14 cellular contexts compared by ENCODE assay signal in the genomic region with DNA sequence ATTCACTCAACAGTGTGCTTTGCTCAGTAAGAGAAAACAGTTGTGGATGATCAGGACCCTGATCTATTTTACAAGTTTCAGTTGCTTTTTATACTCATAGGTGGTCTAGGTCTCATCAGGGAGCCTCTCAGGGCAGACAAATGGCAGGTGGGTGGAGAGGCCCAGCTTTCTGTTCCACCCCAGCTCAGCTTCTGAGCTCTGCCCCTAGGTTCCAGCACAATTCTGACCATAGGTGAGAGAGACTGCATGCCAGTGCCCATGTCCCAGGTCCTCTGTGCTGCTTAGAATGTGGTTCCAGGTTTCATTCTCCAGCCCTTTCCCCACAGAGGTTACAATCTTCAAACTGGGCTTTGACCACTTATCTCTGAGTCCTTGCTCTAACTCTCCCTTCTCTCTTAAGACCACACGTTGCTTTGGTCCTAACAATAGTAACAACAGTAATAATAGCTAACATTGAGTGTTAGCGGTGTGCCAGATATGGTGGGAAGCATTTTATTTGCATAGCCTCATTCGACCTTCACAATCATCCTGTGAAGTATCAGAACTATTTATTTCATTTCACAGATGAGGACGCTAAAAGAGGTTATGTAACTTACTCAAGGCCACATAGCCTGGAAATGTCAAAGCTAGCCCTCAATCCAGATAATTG. TPM values are rescaled to one million over a fixed set of nuclear protein-coding genes. Genes with fewer than 3 reads are reported as not detected.
DNase-seq lines count a peak whose midpoint lies in the region; ATAC-seq, FAIRE-seq and TF ChIP-seq lines count a peak whose summit lies in the region.
"Had no signal": no experiment of that assay in that cellular context is flagged by ENCODE, and none has a peak within 500 bp of the region (broad histone marks: within the 10 kb centered on the region; RNA-seq: fewer than 3 reads in every experiment).

No MANE protein-coding gene starts in this region.

- H3K27me3 ChIP-seq in pancreas: no peaks in the 10 kb centered on the region
- H3K27me3 ChIP-seq: thyroid gland had no signal

- no peak for TF ChIP-seq CTCF in pancreas (IDR thresholded peaks at IDR 0.05)
- TF ChIP-seq CTCF in foreskin fibroblast (IDR thresholded peaks at IDR 0.05; ENCODE audit: low read depth, low read length): no peak

- peaks cover 27 to 33% (median 31%) of the 10 kb centered on the region in 3 donors for H3K4me1 ChIP-seq in pancreas

- H3K27ac ChIP-seq in pancreas: peak overlapping the region in 2 of 4 donors; percentile 15 to 44
- H3K27ac ChIP-seq: HL-60, thyroid gland had no signal

- no peaks in the 10 kb centered on the region for H3K36me3 ChIP-seq in pancreas
- H3K36me3 ChIP-seq: thyroid gland had no signal

- no peaks in the 10 kb centered on the region for H3K9me3 ChIP-seq in pancreas
- H3K9me3 ChIP-seq: thyroid gland had no signal

- intact Hi-C loops in pancreas (cut with DNase I): no loop called here

- peak; percentile 73 for ATAC-seq in GM18909 (IDR thresholded peaks at IDR 0.05; ENCODE audit: poor library complexity, unreplicated experiment)
- peak; percentile 64 for ATAC-seq in GM21619 (IDR thresholded peaks at IDR 0.05; ENCODE audit: unreplicated experiment)
- ATAC-seq in HG03159 (IDR thresholded peaks at IDR 0.05; ENCODE audit: unreplicated experiment): peak; percentile 62
- ATAC-seq in pancreas: peak; percentile 55 to 84 (median 75)
- ATAC-seq: naive thymus-derived CD4-positive, alpha-beta T cell had no signal

- FAIRE-seq in pancreas (lab: Jason Lieb, UNC): no peak

- DNase-seq in pancreas: no peak
- no peak for DNase-seq in AML-193 (lab: John Stamatoyannopoulos, UW)
- DNase-seq in foreskin fibroblast: no peak
- no peak for DNase-seq in retina
- DNase-seq in activated CD8-positive, alpha-beta memory T cell treated with anti-CD3 and anti-CD28 coated beads for 24 hours: no peak
- DNase-seq: activated CD4-positive, alpha-beta T cell treated with anti-CD3 and anti-CD28 coated beads for 4 hours; amygdala; naive thymus-derived CD4-positive, alpha-beta T cell; NCI-H2029; thyroid gland had no signal

- no peak overlapping the region for H3K4me3 ChIP-seq in pancreas
- H3K4me3 ChIP-seq in foreskin fibroblast (ENCODE audit: low read depth in 1 of 2, low read length in 2 of 2): no peak overlapping the region
- H3K4me3 ChIP-seq: thyroid gland had no signal

- WGBS in pancreas, 2 donors: 11 to 13% methylated on average over 4 of the region's 4 CpGs

RNA-seq across cellular contexts. Expression of a gene that starts 19.6 kb away (rescaled TPM):
- 10 to 100 TPM in 4 of 6 donors, 1 to 10 TPM in 2; 6.3 to 14.5 (median 10.6) TPM for total RNA-seq in pancreas
- 1 to 10 TPM; 4.7 to 8.4 TPM for polyA plus RNA-seq in pancreas
